33 cellular contexts compared by ENCODE assay signal in the genomic region with DNA sequence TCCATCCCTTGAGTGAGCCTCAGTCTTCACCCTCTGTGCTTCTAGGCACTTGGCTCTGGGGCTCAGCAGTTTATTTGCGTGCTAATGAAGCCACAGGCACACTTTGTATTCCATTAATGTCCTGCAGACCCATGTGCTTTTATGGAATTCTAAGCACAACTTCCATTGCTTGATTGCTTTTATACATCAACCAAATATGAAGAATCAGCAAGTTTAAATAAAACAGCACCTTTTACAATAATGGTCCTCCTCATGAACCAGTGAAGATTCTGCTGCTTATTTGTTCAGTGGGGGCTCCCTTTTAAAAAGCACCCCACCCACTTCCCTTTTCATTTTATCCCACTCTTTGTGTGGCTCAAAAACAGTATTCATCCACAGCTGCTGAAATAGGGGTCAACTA.
"Had no signal": no experiment of that assay in that cellular context is flagged by ENCODE, and none has a peak within 500 bp of the region (broad histone marks: within the 10 kb centered on the region; RNA-seq: fewer than 3 reads in every experiment).

No MANE protein-coding gene starts in this region.

- H3K27ac Mint-ChIP-seq: activated CD4-positive, alpha-beta memory T cell treated with anti-CD3 and anti-CD28 coated beads for 36 hours; activated CD4-positive, alpha-beta T cell treated with anti-CD3 and anti-CD28 coated beads for 36 hours; activated CD4-positive, alpha-beta T cell treated with anti-CD3 and anti-CD28 coated beads, Interleukin-2, amount 10 ng/mL, durations not matched to agents 24 days and 14 days; activated CD8-positive, alpha-beta memory T cell treated with anti-CD3 and anti-CD28 coated beads, Interleukin-2, amount 10 ng/mL, durations not matched to agents 7 days and 5 days; activated CD8-positive, alpha-beta T cell treated with anti-CD3 and anti-CD28 coated beads, Interleukin-2, amount 10 ng/mL, durations not matched to agents 7 days and 5 days; activated naive CD4-positive, alpha-beta T cell treated with anti-CD3 and anti-CD28 coated beads for 36 hours; activated naive CD4-positive, alpha-beta T cell treated with anti-CD3 and anti-CD28 coated beads, Interleukin-2, amount 50 U/mL, for 24 hours; activated naive CD8-positive, alpha-beta T cell treated with anti-CD3 and anti-CD28 coated beads for 36 hours; activated naive CD8-positive, alpha-beta T cell treated with anti-CD3 and anti-CD28 coated beads, Interleukin-2, amount 50 U/mL, for 24 hours; activated T-helper 1 cell treated with anti-CD3 and anti-CD28 coated beads, Interleukin-12 subunit alpha, Interleukin-12 subunit beta, Interleukin-2, Interleukin-4 antibody, amounts not matched to agents 30 ng/mL and 10 ng/mL and 1 ng/mL, durations not matched to agents 14 hours and 24 hours and 36 hours; activated T-helper 2 cell treated with anti-CD3 and anti-CD28 coated beads, Interferon-gamma antibody, Interleukin-2, Interleukin-4, amounts not matched to agents 10 μg/mL and 5 μg/mL and 100 μg/mL, durations not matched to agents 14 hours and 24 hours and 36 hours; dendritic cell treated with granulocyte-macrophage colony-stimulating factor and Interleukin-4, amounts not matched to agents 40 ng/mL and 50 ng/mL, for 4 days; endodermal cell had no signal

- H3K36me3 ChIP-seq: adrenal gland, gastrocnemius medialis had no signal

- H3K4me1 ChIP-seq: body of pancreas had no signal

- H3K4me1 Mint-ChIP-seq: activated naive CD8-positive, alpha-beta T cell treated with anti-CD3 and anti-CD28 coated beads for 36 hours had no signal

- H3K27ac ChIP-seq: adrenal gland, body of pancreas, coronary artery, dorsolateral prefrontal cortex, foreskin keratinocyte, gastrocnemius medialis, heart left ventricle had no signal

- H3K27me3 Mint-ChIP-seq: activated CD4-positive, alpha-beta memory T cell treated with anti-CD3 and anti-CD28 coated beads for 36 hours; activated CD4-positive, alpha-beta T cell treated with anti-CD3 and anti-CD28 coated beads for 36 hours; activated CD8-positive, alpha-beta memory T cell treated with anti-CD3 and anti-CD28 coated beads, Interleukin-2, amount 10 ng/mL, durations not matched to agents 7 days and 5 days; activated naive CD4-positive, alpha-beta T cell treated with anti-CD3 and anti-CD28 coated beads, Interleukin-2, amount 50 U/mL, for 24 hours; activated naive CD8-positive, alpha-beta T cell treated with anti-CD3 and anti-CD28 coated beads for 36 hours; activated naive CD8-positive, alpha-beta T cell treated with anti-CD3 and anti-CD28 coated beads, Interleukin-2, amount 50 U/mL, for 24 hours; central memory CD8-positive, alpha-beta T cell had no signal

- H3K9me3 ChIP-seq: adrenal gland, body of pancreas, gastrocnemius medialis, heart left ventricle had no signal

- DNase-seq: activated CD4-positive, alpha-beta memory T cell treated with anti-CD3 and anti-CD28 coated beads for 36 hours; activated CD4-positive, alpha-beta T cell treated with anti-CD3 and anti-CD28 coated beads for 36 hours; activated CD4-positive, alpha-beta T cell treated with anti-CD3 and anti-CD28 coated beads, Interleukin-2, amount 10 ng/mL, durations not matched to agents 24 days and 14 days; activated CD4-positive, CD25-positive, alpha-beta regulatory T cell; activated CD4-positive, CD25-positive, alpha-beta regulatory T cell treated with anti-CD3 and anti-CD28 coated beads, Interleukin-2, amount 50 U/mL, for 72 hours; activated CD8-positive, alpha-beta memory T cell treated with anti-CD3 and anti-CD28 coated beads, Interleukin-2, amount 10 ng/mL, durations not matched to agents 7 days and 5 days; activated CD8-positive, alpha-beta memory T cell treated with anti-CD3 and anti-CD28 coated beads, Interleukin-2, amount 50 U/mL, for 4 hours; activated CD8-positive, alpha-beta T cell treated with anti-CD3 and anti-CD28 coated beads, Interleukin-2, amount 10 ng/mL, durations not matched to agents 7 days and 5 days; activated effector memory CD4-positive, alpha-beta T cell treated with anti-CD3 and anti-CD28 coated beads, Interleukin-2, amount 50 U/mL, for 16 hours; activated naive CD4-positive, alpha-beta T cell treated with anti-CD3 and anti-CD28 coated beads for 36 hours; activated naive CD8-positive, alpha-beta T cell treated with anti-CD3 and anti-CD28 coated beads for 36 hours; activated naive CD8-positive, alpha-beta T cell treated with anti-CD3 and anti-CD28 coated beads, Interleukin-2, amount 50 U/mL, for 24 hours; activated T-cell treated with anti-CD3 and anti-CD28 coated beads, Interleukin-2, amount 50 U/mL, for 1 hour; activated T-cell treated with anti-CD3 and anti-CD28 coated beads, Interleukin-2, amount 50 U/mL, for 48 hours; adrenal gland; amygdala; aorta; body of pancreas; dorsolateral prefrontal cortex; effector memory CD4-positive, alpha-beta T cell; endodermal cell; foreskin keratinocyte; gastrocnemius medialis; glutamatergic neuron; heart left ventricle; T-helper 2 cell had no signal

- H3K4me3 Mint-ChIP-seq: activated CD4-positive, alpha-beta memory T cell treated with anti-CD3 and anti-CD28 coated beads for 36 hours; activated CD4-positive, alpha-beta T cell treated with anti-CD3 and anti-CD28 coated beads for 36 hours; activated CD4-positive, alpha-beta T cell treated with anti-CD3 and anti-CD28 coated beads, Interleukin-2, amount 10 ng/mL, durations not matched to agents 24 days and 14 days; activated CD8-positive, alpha-beta memory T cell treated with anti-CD3 and anti-CD28 coated beads, Interleukin-2, amount 10 ng/mL, durations not matched to agents 7 days and 5 days; activated CD8-positive, alpha-beta T cell treated with anti-CD3 and anti-CD28 coated beads, Interleukin-2, amount 10 ng/mL, durations not matched to agents 7 days and 5 days; activated naive CD4-positive, alpha-beta T cell treated with anti-CD3 and anti-CD28 coated beads for 36 hours; activated naive CD4-positive, alpha-beta T cell treated with anti-CD3 and anti-CD28 coated beads, Interleukin-2, amount 50 U/mL, for 24 hours; activated naive CD8-positive, alpha-beta T cell treated with anti-CD3 and anti-CD28 coated beads for 36 hours; activated naive CD8-positive, alpha-beta T cell treated with anti-CD3 and anti-CD28 coated beads, Interleukin-2, amount 50 U/mL, for 24 hours; activated T-helper 1 cell treated with anti-CD3 and anti-CD28 coated beads, Interleukin-12 subunit alpha, Interleukin-12 subunit beta, Interleukin-2, Interleukin-4 antibody, amounts not matched to agents 30 ng/mL and 10 ng/mL and 1 ng/mL, durations not matched to agents 14 hours and 24 hours and 36 hours; central memory CD8-positive, alpha-beta T cell; dendritic cell treated with granulocyte-macrophage colony-stimulating factor and Interleukin-4, amounts not matched to agents 40 ng/mL and 50 ng/mL, for 4 days; endodermal cell had no signal

- H3K9me3 Mint-ChIP-seq: activated CD4-positive, alpha-beta memory T cell treated with anti-CD3 and anti-CD28 coated beads for 36 hours; activated CD4-positive, alpha-beta T cell treated with anti-CD3 and anti-CD28 coated beads, Interleukin-2, amount 10 ng/mL, durations not matched to agents 24 days and 14 days; activated naive CD4-positive, alpha-beta T cell treated with anti-CD3 and anti-CD28 coated beads for 36 hours; activated naive CD4-positive, alpha-beta T cell treated with anti-CD3 and anti-CD28 coated beads, Interleukin-2, amount 50 U/mL, for 24 hours; activated naive CD8-positive, alpha-beta T cell treated with anti-CD3 and anti-CD28 coated beads for 36 hours; activated naive CD8-positive, alpha-beta T cell treated with anti-CD3 and anti-CD28 coated beads, Interleukin-2, amount 50 U/mL, for 24 hours; activated T-helper 1 cell treated with anti-CD3 and anti-CD28 coated beads, Interleukin-12 subunit alpha, Interleukin-12 subunit beta, Interleukin-2, Interleukin-4 antibody, amounts not matched to agents 30 ng/mL and 10 ng/mL and 1 ng/mL, durations not matched to agents 14 hours and 24 hours and 36 hours; activated T-helper 2 cell treated with anti-CD3 and anti-CD28 coated beads, Interferon-gamma antibody, Interleukin-2, Interleukin-4, amounts not matched to agents 10 μg/mL and 5 μg/mL and 100 μg/mL, durations not matched to agents 14 hours and 24 hours and 36 hours; central memory CD8-positive, alpha-beta T cell; dendritic cell treated with granulocyte-macrophage colony-stimulating factor and Interleukin-4, amounts not matched to agents 40 ng/mL and 50 ng/mL, for 4 days; endodermal cell had no signal

- ATAC-seq: activated CD4-positive, alpha-beta T cell treated with anti-CD3 and anti-CD28 coated beads for 36 hours; activated CD8-positive, alpha-beta memory T cell treated with anti-CD3 and anti-CD28 coated beads, Interleukin-2, amount 10 ng/mL, durations not matched to agents 7 days and 5 days; activated CD8-positive, alpha-beta T cell treated with anti-CD3 and anti-CD28 coated beads, Interleukin-2, amount 10 ng/mL, durations not matched to agents 7 days and 5 days; activated naive CD8-positive, alpha-beta T cell treated with anti-CD3 and anti-CD28 coated beads, Interleukin-2, amount 50 U/mL, for 24 hours; body of pancreas; esophagus mucosa; foreskin keratinocyte; gastrocnemius medialis; heart left ventricle had no signal

- H3K27me3 ChIP-seq: adrenal gland, body of pancreas, dorsolateral prefrontal cortex, foreskin keratinocyte, gastrocnemius medialis, heart left ventricle had no signal

- H3K4me3 ChIP-seq: adrenal gland, body of pancreas, coronary artery, dorsolateral prefrontal cortex, gastrocnemius medialis, heart left ventricle had no signal

- H3K36me3 Mint-ChIP-seq: activated CD4-positive, alpha-beta memory T cell treated with anti-CD3 and anti-CD28 coated beads for 36 hours; activated CD8-positive, alpha-beta memory T cell treated with anti-CD3 and anti-CD28 coated beads, Interleukin-2, amount 10 ng/mL, durations not matched to agents 7 days and 5 days; activated naive CD4-positive, alpha-beta T cell treated with anti-CD3 and anti-CD28 coated beads, Interleukin-2, amount 50 U/mL, for 24 hours; activated naive CD8-positive, alpha-beta T cell treated with anti-CD3 and anti-CD28 coated beads for 36 hours had no signal
